Comparison of ENCODE assay signal across 1 cellular context in the genomic region with DNA sequence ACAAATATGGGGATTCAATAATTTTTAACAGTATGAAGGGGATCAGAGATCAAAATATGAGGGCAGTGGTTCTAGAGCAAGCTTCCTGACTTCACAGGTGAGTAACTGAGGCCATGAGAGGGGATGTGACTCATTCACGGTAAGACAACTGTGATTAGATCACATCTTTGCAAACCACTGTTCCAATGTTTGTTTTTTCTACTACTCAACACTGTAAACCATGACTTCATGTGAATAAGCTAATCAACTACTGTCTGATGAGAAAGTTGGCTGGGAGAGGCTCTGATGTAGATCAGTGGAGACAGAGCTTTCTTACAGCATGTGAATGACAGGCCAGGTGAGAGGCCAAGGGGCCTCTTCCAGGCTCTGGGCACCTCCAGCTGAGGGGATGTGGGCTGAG.
TF ChIP-seq lines count a peak whose summit lies in the region.

No MANE protein-coding gene starts in this region.

TF ChIP-seq in GM23338, 12 proteins besides CTCF, POLR2A, EP300 and RAD21 (continued from another document):
- TF ChIP-seq, protein P1, sequence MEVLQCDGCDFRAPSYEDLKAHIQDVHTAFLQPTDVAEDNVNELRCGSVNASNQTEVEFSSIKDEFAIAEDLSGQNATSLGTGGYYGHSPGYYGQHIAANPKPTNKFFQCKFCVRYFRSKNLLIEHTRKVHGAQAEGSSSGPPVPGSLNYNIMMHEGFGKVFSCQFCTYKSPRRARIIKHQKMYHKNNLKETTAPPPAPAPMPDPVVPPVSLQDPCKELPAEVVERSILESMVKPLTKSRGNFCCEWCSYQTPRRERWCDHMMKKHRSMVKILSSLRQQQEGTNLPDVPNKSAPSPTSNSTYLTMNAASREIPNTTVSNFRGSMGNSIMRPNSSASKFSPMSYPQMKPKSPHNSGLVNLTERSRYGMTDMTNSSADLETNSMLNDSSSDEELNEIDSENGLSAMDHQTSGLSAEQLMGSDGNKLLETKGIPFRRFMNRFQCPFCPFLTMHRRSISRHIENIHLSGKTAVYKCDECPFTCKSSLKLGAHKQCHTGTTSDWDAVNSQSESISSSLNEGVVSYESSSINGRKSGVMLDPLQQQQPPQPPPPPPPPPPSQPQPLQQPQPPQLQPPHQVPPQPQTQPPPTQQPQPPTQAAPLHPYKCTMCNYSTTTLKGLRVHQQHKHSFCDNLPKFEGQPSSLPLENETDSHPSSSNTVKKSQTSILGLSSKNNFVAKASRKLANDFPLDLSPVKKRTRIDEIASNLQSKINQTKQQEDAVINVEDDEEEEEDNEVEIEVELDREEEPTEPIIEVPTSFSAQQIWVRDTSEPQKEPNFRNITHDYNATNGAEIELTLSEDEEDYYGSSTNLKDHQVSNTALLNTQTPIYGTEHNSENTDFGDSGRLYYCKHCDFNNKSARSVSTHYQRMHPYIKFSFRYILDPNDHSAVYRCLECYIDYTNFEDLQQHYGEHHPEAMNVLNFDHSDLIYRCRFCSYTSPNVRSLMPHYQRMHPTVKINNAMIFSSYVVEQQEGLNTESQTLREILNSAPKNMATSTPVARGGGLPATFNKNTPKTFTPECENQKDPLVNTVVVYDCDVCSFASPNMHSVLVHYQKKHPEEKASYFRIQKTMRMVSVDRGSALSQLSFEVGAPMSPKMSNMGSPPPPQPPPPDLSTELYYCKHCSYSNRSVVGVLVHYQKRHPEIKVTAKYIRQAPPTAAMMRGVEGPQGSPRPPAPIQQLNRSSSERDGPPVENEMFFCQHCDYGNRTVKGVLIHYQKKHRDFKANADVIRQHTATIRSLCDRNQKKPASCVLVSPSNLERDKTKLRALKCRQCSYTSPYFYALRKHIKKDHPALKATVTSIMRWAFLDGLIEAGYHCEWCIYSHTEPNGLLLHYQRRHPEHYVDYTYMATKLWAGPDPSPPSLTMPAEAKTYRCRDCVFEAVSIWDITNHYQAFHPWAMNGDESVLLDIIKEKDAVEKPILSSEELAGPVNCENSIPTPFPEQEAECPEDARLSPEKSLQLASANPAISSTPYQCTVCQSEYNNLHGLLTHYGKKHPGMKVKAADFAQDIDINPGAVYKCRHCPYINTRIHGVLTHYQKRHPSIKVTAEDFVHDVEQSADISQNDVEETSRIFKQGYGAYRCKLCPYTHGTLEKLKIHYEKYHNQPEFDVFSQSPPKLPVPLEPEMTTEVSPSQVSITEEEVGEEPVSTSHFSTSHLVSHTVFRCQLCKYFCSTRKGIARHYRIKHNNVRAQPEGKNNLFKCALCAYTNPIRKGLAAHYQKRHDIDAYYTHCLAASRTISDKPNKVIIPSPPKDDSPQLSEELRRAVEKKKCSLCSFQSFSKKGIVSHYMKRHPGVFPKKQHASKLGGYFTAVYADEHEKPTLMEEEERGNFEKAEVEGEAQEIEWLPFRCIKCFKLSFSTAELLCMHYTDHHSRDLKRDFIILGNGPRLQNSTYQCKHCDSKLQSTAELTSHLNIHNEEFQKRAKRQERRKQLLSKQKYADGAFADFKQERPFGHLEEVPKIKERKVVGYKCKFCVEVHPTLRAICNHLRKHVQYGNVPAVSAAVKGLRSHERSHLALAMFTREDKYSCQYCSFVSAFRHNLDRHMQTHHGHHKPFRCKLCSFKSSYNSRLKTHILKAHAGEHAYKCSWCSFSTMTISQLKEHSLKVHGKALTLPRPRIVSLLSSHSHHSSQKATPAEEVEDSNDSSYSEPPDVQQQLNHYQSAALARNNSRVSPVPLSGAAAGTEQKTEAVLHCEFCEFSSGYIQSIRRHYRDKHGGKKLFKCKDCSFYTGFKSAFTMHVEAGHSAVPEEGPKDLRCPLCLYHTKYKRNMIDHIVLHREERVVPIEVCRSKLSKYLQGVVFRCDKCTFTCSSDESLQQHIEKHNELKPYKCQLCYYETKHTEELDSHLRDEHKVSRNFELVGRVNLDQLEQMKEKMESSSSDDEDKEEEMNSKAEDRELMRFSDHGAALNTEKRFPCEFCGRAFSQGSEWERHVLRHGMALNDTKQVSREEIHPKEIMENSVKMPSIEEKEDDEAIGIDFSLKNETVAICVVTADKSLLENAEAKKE (CRISPR knock-in tag; IDR thresholded peaks at IDR 0.05), result no peak
- no peak for TF ChIP-seq STAT1 (IDR thresholded peaks at IDR 0.05; ENCODE audit: unreplicated experiment)
- TF ChIP-seq, protein P2, sequence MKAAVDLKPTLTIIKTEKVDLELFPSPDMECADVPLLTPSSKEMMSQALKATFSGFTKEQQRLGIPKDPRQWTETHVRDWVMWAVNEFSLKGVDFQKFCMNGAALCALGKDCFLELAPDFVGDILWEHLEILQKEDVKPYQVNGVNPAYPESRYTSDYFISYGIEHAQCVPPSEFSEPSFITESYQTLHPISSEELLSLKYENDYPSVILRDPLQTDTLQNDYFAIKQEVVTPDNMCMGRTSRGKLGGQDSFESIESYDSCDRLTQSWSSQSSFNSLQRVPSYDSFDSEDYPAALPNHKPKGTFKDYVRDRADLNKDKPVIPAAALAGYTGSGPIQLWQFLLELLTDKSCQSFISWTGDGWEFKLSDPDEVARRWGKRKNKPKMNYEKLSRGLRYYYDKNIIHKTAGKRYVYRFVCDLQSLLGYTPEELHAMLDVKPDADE (IDR thresholded peaks at IDR 0.05), result no peak
